In genomic region chr16:83779881-83780280, GRCh38 we compare ENCODE assay signal across 14 cellular contexts. TPM values are rescaled to one million over a fixed set of nuclear protein-coding genes. Genes with fewer than 3 reads are reported as not detected.
DNase-seq lines count a peak whose midpoint lies in the region; ATAC-seq lines count a peak whose summit lies in the region.
"Had no signal": no experiment of that assay in that cellular context is flagged by ENCODE, and none has a peak within 500 bp of the region (broad histone marks: within the 10 kb centered on the region; RNA-seq: fewer than 3 reads in every experiment).

No MANE protein-coding gene starts in this region.

- H3K36me3 Mint-ChIP-seq in activated CD4-positive, alpha-beta T cell treated with anti-CD3 and anti-CD28 coated beads, Interleukin-2, amount 10 ng/mL, durations not matched to agents 24 days and 14 days (ENCODE audit: low read depth) = no peaks in the 10 kb centered on the region
- H3K36me3 Mint-ChIP-seq: stimulated activated memory B cell treated with anti-CD40 and anti-IgM and Interleukin-4, amounts not matched to agents 10 μg/mL and 1 μg/mL and 100 μg/mL, for 72 hours had no signal

- ATAC-seq in HG02798 (IDR thresholded peaks at IDR 0.05; ENCODE audit: poor library complexity, unreplicated experiment) (no peak), GM21367 (IDR thresholded peaks at IDR 0.05; ENCODE audit: unreplicated experiment) (no peak)
- ATAC-seq: gastrocnemius medialis; stimulated activated memory B cell treated with anti-CD40 and anti-IgM and Interleukin-4, amounts not matched to agents 10 μg/mL and 1 μg/mL and 100 μg/mL, for 72 hours had no signal

- no peaks in the 10 kb centered on the region for H3K4me1 Mint-ChIP-seq in activated CD4-positive, alpha-beta T cell treated with anti-CD3 and anti-CD28 coated beads, Interleukin-2, amount 10 ng/mL, durations not matched to agents 24 days and 14 days
- H3K4me1 Mint-ChIP-seq: central memory CD8-positive, alpha-beta T cell had no signal

- no peak overlapping the region for H3K27ac Mint-ChIP-seq in activated CD4-positive, alpha-beta T cell treated with anti-CD3 and anti-CD28 coated beads, Interleukin-2, amount 10 ng/mL, durations not matched to agents 24 days and 14 days
- H3K27ac Mint-ChIP-seq: CD4-positive, alpha-beta T cell; stimulated activated memory B cell treated with anti-CD40 and anti-IgM and Interleukin-4, amounts not matched to agents 10 μg/mL and 1 μg/mL and 100 μg/mL, for 72 hours had no signal

- H3K4me3 Mint-ChIP-seq in activated CD4-positive, alpha-beta T cell treated with anti-CD3 and anti-CD28 coated beads, Interleukin-2, amount 10 ng/mL, durations not matched to agents 24 days and 14 days = no peak overlapping the region
- H3K4me3 Mint-ChIP-seq: CD4-positive, alpha-beta T cell; central memory CD8-positive, alpha-beta T cell; stimulated activated memory B cell treated with anti-CD40 and anti-IgM and Interleukin-4, amounts not matched to agents 10 μg/mL and 1 μg/mL and 100 μg/mL, for 72 hours had no signal

- intact Hi-C loops in activated CD4-positive, alpha-beta T cell treated with anti-CD3 and anti-CD28 coated beads, Interleukin-2, amount 10 ng/mL, durations not matched to agents 24 days and 14 days (cut with micrococcal nuclease) = no loop called here

- DNase-seq in AG20443 (ENCODE audit: low spot score) = peak; percentile 44
- peak; percentile 95 for DNase-seq in RPMI7951 (ENCODE audit: low read depth)
- DNase-seq in fibroblast of peridontal ligament (ENCODE audit: extremely low read depth) = peak; percentile 64
- peak; percentile 15 for DNase-seq in non-pigmented ciliary epithelial cell (ENCODE audit: low read depth)
- DNase-seq in NCI-H2081 treated with DMSO at 0.1 percent for 48 hours (lab: John Stamatoyannopoulos, UW) = no peak
- DNase-seq in activated CD4-positive, alpha-beta T cell treated with anti-CD3 and anti-CD28 coated beads, Interleukin-2, amount 10 ng/mL, durations not matched to agents 24 days and 14 days = no peak
- DNase-seq: CD4-positive, alpha-beta T cell; gastrocnemius medialis; NCI-H2171; stimulated activated CD4-positive, alpha-beta T cell treated with anti-CD3 and anti-CD28 coated beads, Interleukin-1b, Interleukin-23, amount 100 ng/mL, for 48 hours had no signal

- peaks cover 8% of the 10 kb centered on the region for H3K27me3 Mint-ChIP-seq in activated CD4-positive, alpha-beta T cell treated with anti-CD3 and anti-CD28 coated beads, Interleukin-2, amount 10 ng/mL, durations not matched to agents 24 days and 14 days

- no peaks in the 10 kb centered on the region for H3K9me3 Mint-ChIP-seq in activated CD4-positive, alpha-beta T cell treated with anti-CD3 and anti-CD28 coated beads, Interleukin-2, amount 10 ng/mL, durations not matched to agents 24 days and 14 days
- H3K9me3 Mint-ChIP-seq: CD4-positive, alpha-beta T cell; central memory CD8-positive, alpha-beta T cell; stimulated activated memory B cell treated with anti-CD40 and anti-IgM and Interleukin-4, amounts not matched to agents 10 μg/mL and 1 μg/mL and 100 μg/mL, for 72 hours had no signal

RNA-seq across cellular contexts. Expression of gene HSBP1, which starts 27.9 kb away (rescaled TPM):
- total RNA-seq in RPMI7951 (2014; rRNA removed; shearing (Covaris generic)) = 128 and 167 TPM in 2 replicates
- total RNA-seq in activated CD4-positive, alpha-beta T cell treated with anti-CD3 and anti-CD28 coated beads, Interleukin-2, amount 10 ng/mL, durations not matched to agents 24 days and 14 days = 119 and 128 TPM in 2 replicates

Comparison
In these comparisons a context has a peak if more than half of its experiments do, and no peak if none do; other contexts are left out.
1. DNase-seq: peak in AG20443 (single experiment), RPMI7951 (single experiment), fibroblast of peridontal ligament (single experiment) and non-pigmented ciliary epithelial cell (single experiment); none in NCI-H2081 treated with DMSO at 0.1 percent for 48 hours (single experiment) and activated CD4-positive, alpha-beta T cell treated with anti-CD3 and anti-CD28 coated beads, Interleukin-2, amount 10 ng/mL, durations not matched to agents 24 days and 14 days (single experiment).